ENCODE assay signal across 17 cellular contexts in genomic region chr11:117992620-117993019, GRCh38. TPM values are rescaled to one million over a fixed set of nuclear protein-coding genes. Genes with fewer than 3 reads are reported as not detected.
DNase-seq lines count a peak whose midpoint lies in the region; ATAC-seq and TF ChIP-seq lines count a peak whose summit lies in the region.
"Had no signal": no experiment of that assay in that cellular context is flagged by ENCODE, and none has a peak within 500 bp of the region (broad histone marks: within the 10 kb centered on the region; RNA-seq: fewer than 3 reads in every experiment).

No MANE protein-coding gene starts in this region.

- CTCF ChIA-PET in CD8-positive, alpha-beta T cell (lab: Charles Lee) = interaction anchor here (0.8 to 27.1 kb wide), 6 partner anchors 9 to 149 kb away, joined by 3 to 403 read pairs (median 6); no protein-coding TSS in a partner anchor
- CTCF ChIA-PET in activated CD4-positive, alpha-beta memory T cell treated with anti-CD3 and anti-CD28 coated beads for 36 hours (lab: Charles Lee) = no interaction called here
- CTCF ChIA-PET in Calu3 (lab: Charles Lee) = no interaction called here

- H3K9me3 ChIP-seq in CD8-positive, alpha-beta T cell (ENCODE audit: low read length) = no peaks in the 10 kb centered on the region
- H3K9me3 ChIP-seq: HAP-1, prostate gland had no signal

- no peaks in the 10 kb centered on the region for H3K27me3 ChIP-seq in CD8-positive, alpha-beta T cell (ENCODE audit: insufficient read depth, low read length)
- H3K27me3 ChIP-seq: dorsolateral prefrontal cortex had no signal

- peaks cover 82% of the 10 kb centered on the region for H3K4me1 Mint-ChIP-seq in CD14-positive monocyte
- peaks cover 86% of the 10 kb centered on the region for H3K4me1 Mint-ChIP-seq in CD8-positive, alpha-beta T cell (ENCODE audit: low read depth)
- H3K4me1 Mint-ChIP-seq in activated CD4-positive, alpha-beta memory T cell treated with anti-CD3 and anti-CD28 coated beads for 36 hours (ENCODE audit: low read depth) = peaks cover 90% of the 10 kb centered on the region
- no peaks in the 10 kb centered on the region for H3K4me1 Mint-ChIP-seq in Calu3 (ENCODE audit: low read depth, unreplicated experiment)

- H3K27ac ChIP-seq in CD8-positive, alpha-beta T cell (ENCODE audit: low read depth, low read length) = no peak overlapping the region
- H3K27ac ChIP-seq: prostate gland had no signal

- ATAC-seq in CD8-positive, alpha-beta T cell = no peak
- peak; percentile 56 for ATAC-seq in left colon
- no peak for ATAC-seq in Right ventricle myocardium superior (ENCODE audit: poor library complexity)

- peak overlapping the region; percentile 31 to 89 (median 78) for H3K27ac Mint-ChIP-seq in CD14-positive monocyte
- peak overlapping the region; percentile 89 for H3K27ac Mint-ChIP-seq in CD8-positive, alpha-beta T cell
- H3K27ac Mint-ChIP-seq in activated CD4-positive, alpha-beta memory T cell treated with anti-CD3 and anti-CD28 coated beads for 36 hours = peak overlapping the region; percentile 55
- no peak overlapping the region for H3K27ac Mint-ChIP-seq in Calu3 (ENCODE audit: unreplicated experiment)
- H3K27ac Mint-ChIP-seq: type B pancreatic cell had no signal

- peak overlapping the region; percentile 10 for H3K4me3 ChIP-seq in CD8-positive, alpha-beta T cell (ENCODE audit: low read depth, low read length)
- H3K4me3 ChIP-seq: dorsolateral prefrontal cortex, HAP-1, lung, prostate gland had no signal

- POLR2A ChIA-PET in CD8-positive, alpha-beta T cell (lab: Charles Lee) = interaction anchor here (0.6 to 26.0 kb wide), 4 partner anchors 17 to 102 kb away, joined by 4 to 633 read pairs (median 307); no protein-coding TSS in a partner anchor
- POLR2A ChIA-PET in activated CD4-positive, alpha-beta memory T cell treated with anti-CD3 and anti-CD28 coated beads for 36 hours (lab: Charles Lee) = no interaction called here

- no TSS peak for BruUV-seq in Calu3 (replicated peaks; lab: Mats Ljungman, UMichigan)

- peaks cover 0 to 2% (median 0%) of the 10 kb centered on the region in 3 donors for H3K27me3 Mint-ChIP-seq in CD14-positive monocyte (ENCODE audit: low read depth in 3 of 3)
- H3K27me3 Mint-ChIP-seq in CD8-positive, alpha-beta T cell (ENCODE audit: low read depth) = no peaks in the 10 kb centered on the region
- H3K27me3 Mint-ChIP-seq in activated CD4-positive, alpha-beta memory T cell treated with anti-CD3 and anti-CD28 coated beads for 36 hours = no peaks in the 10 kb centered on the region
- peaks cover 13% of the 10 kb centered on the region for H3K27me3 Mint-ChIP-seq in Calu3 (ENCODE audit: unreplicated experiment)

- H3K9me3 Mint-ChIP-seq in CD14-positive monocyte (peaks cover 0 to 5% (median 0%) of the 10 kb centered on the region in 7 donors), Calu3 (ENCODE audit: low read depth, unreplicated experiment) (no peaks in the 10 kb centered on the region)
- no peaks in the 10 kb centered on the region for H3K9me3 Mint-ChIP-seq in CD8-positive, alpha-beta T cell
- peaks cover 7% of the 10 kb centered on the region for H3K9me3 Mint-ChIP-seq in activated CD4-positive, alpha-beta memory T cell treated with anti-CD3 and anti-CD28 coated beads for 36 hours
- H3K9me3 Mint-ChIP-seq: type B pancreatic cell had no signal

- DNase-seq in CD14-positive monocyte (ENCODE audit: low spot score) (no peak), left colon (no peak), Calu3 (no peak), Right ventricle myocardium superior (no peak), mucosa of gallbladder (ENCODE audit: low spot score) (no peak), glomerular visceral epithelial cell (ENCODE audit: extremely low spot score) (no peak)
- DNase-seq in CD8-positive, alpha-beta T cell = no peak
- no peak for DNase-seq in activated CD4-positive, alpha-beta memory T cell treated with anti-CD3 and anti-CD28 coated beads for 36 hours
- DNase-seq: activated naive CD4-positive, alpha-beta T cell treated with Interleukin-2 at 50 U/mL for 16 hours; dorsolateral prefrontal cortex; KG1; NCI-H2171 treated with DMSO at 0.1 percent for 48 hours; stimulated activated naive CD4-positive, alpha-beta T cell had no signal

- H3K4me1 ChIP-seq in CD8-positive, alpha-beta T cell (ENCODE audit: insufficient read depth, low read length) = peaks cover 82% of the 10 kb centered on the region
- H3K4me1 ChIP-seq: HAP-1, prostate gland had no signal

- peaks cover 96 to 100% of the 10 kb centered on the region in 2 donors for H3K36me3 Mint-ChIP-seq in CD14-positive monocyte
- peaks cover 98% of the 10 kb centered on the region for H3K36me3 Mint-ChIP-seq in CD8-positive, alpha-beta T cell
- H3K36me3 Mint-ChIP-seq in activated CD4-positive, alpha-beta memory T cell treated with anti-CD3 and anti-CD28 coated beads for 36 hours = peaks cover 98% of the 10 kb centered on the region
- H3K36me3 Mint-ChIP-seq in Calu3 (ENCODE audit: insufficient read depth, unreplicated experiment) = no peaks in the 10 kb centered on the region
- H3K36me3 Mint-ChIP-seq: type B pancreatic cell had no signal

- TF ChIP-seq CTCF in CD14-positive monocyte (IDR thresholded peaks at IDR 0.05) (no peak), Calu3 (IDR thresholded peaks at IDR 0.05; ENCODE audit: unreplicated experiment) (no peak)
- TF ChIP-seq CTCF in CD8-positive, alpha-beta T cell (IDR thresholded peaks at IDR 0.05) = no peak

- H3K4me3 Mint-ChIP-seq in CD14-positive monocyte = peak overlapping the region; percentile 64 to 86
- H3K4me3 Mint-ChIP-seq in CD8-positive, alpha-beta T cell = peak overlapping the region; percentile 85
- peak overlapping the region; percentile 21 for H3K4me3 Mint-ChIP-seq in activated CD4-positive, alpha-beta memory T cell treated with anti-CD3 and anti-CD28 coated beads for 36 hours
- no peak overlapping the region for H3K4me3 Mint-ChIP-seq in Calu3 (ENCODE audit: low read depth, unreplicated experiment)
- H3K4me3 Mint-ChIP-seq: type B pancreatic cell had no signal

- H3K36me3 ChIP-seq in CD8-positive, alpha-beta T cell (ENCODE audit: insufficient read depth, low read length) = peaks cover 84% of the 10 kb centered on the region
- H3K36me3 ChIP-seq: HAP-1, prostate gland had no signal

- intact Hi-C loops in CD14-positive monocyte (cut with micrococcal nuclease) = loop anchor here in 1 of 2 donors (10.0 kb wide), 1 partner anchor 62 kb away; no protein-coding TSS in a partner anchor
- intact Hi-C loops in CD8-positive, alpha-beta T cell (cut with DNase I, micrococcal nuclease) = no loop called here
- intact Hi-C loops in activated CD4-positive, alpha-beta memory T cell treated with anti-CD3 and anti-CD28 coated beads for 36 hours (cut with micrococcal nuclease) = no loop called here
- intact Hi-C loops in left colon (cut with DNase I, micrococcal nuclease) = no loop called here
- intact Hi-C loops in Calu3 (cut with micrococcal nuclease; ENCODE audit: unreplicated experiment) = no loop called here
- intact Hi-C loops in Right ventricle myocardium superior (cut with DNase I) = no loop called here

RNA-seq across cellular contexts. Expression of gene IL10RA, which starts 6.4 kb away (rescaled TPM):
- 100 to 1,000 TPM; 152 to 226 TPM for polyA plus RNA-seq in CD14-positive monocyte
- total RNA-seq in CD8-positive, alpha-beta T cell = 100 to 1,000 TPM; 295 to 299 TPM
- total RNA-seq in activated CD4-positive, alpha-beta memory T cell treated with anti-CD3 and anti-CD28 coated beads for 36 hours = 100 to 1,000 TPM; 114 to 117 TPM
- total RNA-seq in left colon (10 to 100 TPM in 1 of 2 donors, 1 to 10 TPM in 1; 4.4 to 19.0 TPM), Calu3 (2022) (0.05 and 0.76 TPM in 2 replicates), Right ventricle myocardium superior (6.2 TPM), mucosa of gallbladder (29.3 TPM)
